Comparison of ENCODE assay signal across 10 cellular contexts in genomic region chr20:3157817-3158216, GRCh38. TPM values are rescaled to one million over a fixed set of nuclear protein-coding genes. Genes with fewer than 3 reads are reported as not detected.
DNase-seq lines count a peak whose midpoint lies in the region; ATAC-seq and TF ChIP-seq lines count a peak whose summit lies in the region.
"Had no signal": no experiment of that assay in that cellular context is flagged by ENCODE, and none has a peak within 500 bp of the region (broad histone marks: within the 10 kb centered on the region; RNA-seq: fewer than 3 reads in every experiment).

No MANE protein-coding gene starts in this region.

- H3K4me1 Mint-ChIP-seq in activated CD8-positive, alpha-beta memory T cell treated with anti-CD3 and anti-CD28 coated beads, Interleukin-2, amount 10 ng/mL, durations not matched to agents 7 days and 5 days, result peaks cover 46% of the 10 kb centered on the region
- H3K4me1 Mint-ChIP-seq in WTC11, result peaks cover 24% of the 10 kb centered on the region
- peaks cover 66% of the 10 kb centered on the region for H3K4me1 Mint-ChIP-seq in stimulated activated naive CD8-positive, alpha-beta T cell treated with anti-CD3 and anti-CD28 coated beads, Interleukin-15, amount 100 ng/mL, for 72 hours

- no peaks in the 10 kb centered on the region for H3K27me3 ChIP-seq in foreskin keratinocyte

- POLR2A ChIA-PET in WTC11 (lab: Charles Lee), result no interaction called here

- peak overlapping the region; percentile 87 for H3K4me3 Mint-ChIP-seq in activated CD8-positive, alpha-beta memory T cell treated with anti-CD3 and anti-CD28 coated beads, Interleukin-2, amount 10 ng/mL, durations not matched to agents 7 days and 5 days
- peak overlapping the region; percentile 64 for H3K4me3 Mint-ChIP-seq in WTC11
- H3K4me3 Mint-ChIP-seq in stimulated activated naive CD8-positive, alpha-beta T cell treated with anti-CD3 and anti-CD28 coated beads, Interleukin-15, amount 100 ng/mL, for 72 hours, result peak overlapping the region; percentile 80 to 88

- H3K27ac ChIP-seq in foreskin keratinocyte, result no peak overlapping the region

- H3K27ac Mint-ChIP-seq in activated CD8-positive, alpha-beta memory T cell treated with anti-CD3 and anti-CD28 coated beads, Interleukin-2, amount 10 ng/mL, durations not matched to agents 7 days and 5 days, result peak overlapping the region; percentile 90
- peak overlapping the region; percentile 65; the same call in 1 of the 2 replicates for H3K27ac Mint-ChIP-seq in WTC11
- H3K27ac Mint-ChIP-seq in stimulated activated naive CD8-positive, alpha-beta T cell treated with anti-CD3 and anti-CD28 coated beads, Interleukin-15, amount 100 ng/mL, for 72 hours, result peak overlapping the region; percentile 87 to 95

- no peak for TF ChIP-seq CTCF in WTC11 (IDR thresholded peaks at IDR 0.05)
- TF ChIP-seq CTCF in fibroblast of villous mesenchyme (IDR thresholded peaks at IDR 0.05; ENCODE audit: insufficient read depth, low read depth, low read length), result no peak
- no peak for TF ChIP-seq CTCF in foreskin keratinocyte (conservative IDR thresholded peaks at IDR 0.05)

- no peaks in the 10 kb centered on the region for H3K27me3 Mint-ChIP-seq in activated CD8-positive, alpha-beta memory T cell treated with anti-CD3 and anti-CD28 coated beads, Interleukin-2, amount 10 ng/mL, durations not matched to agents 7 days and 5 days
- H3K27me3 Mint-ChIP-seq in WTC11 (ENCODE audit: low read depth), result no peaks in the 10 kb centered on the region
- H3K27me3 Mint-ChIP-seq in stimulated activated naive CD8-positive, alpha-beta T cell treated with anti-CD3 and anti-CD28 coated beads, Interleukin-15, amount 100 ng/mL, for 72 hours, result no peaks in the 10 kb centered on the region

- ATAC-seq in activated CD8-positive, alpha-beta memory T cell treated with anti-CD3 and anti-CD28 coated beads, Interleukin-2, amount 10 ng/mL, durations not matched to agents 7 days and 5 days, result peak; percentile 3
- ATAC-seq in WTC11 (no peak), HG02623 (IDR thresholded peaks at IDR 0.05; ENCODE audit: unreplicated experiment) (no peak), foreskin keratinocyte (no peak), HG02759 (IDR thresholded peaks at IDR 0.05; ENCODE audit: unreplicated experiment) (no peak)
- peak; percentile 29 for ATAC-seq in stimulated activated naive CD8-positive, alpha-beta T cell treated with anti-CD3 and anti-CD28 coated beads, Interleukin-15, amount 100 ng/mL, for 72 hours

- no peak for DNase-seq in activated CD8-positive, alpha-beta memory T cell treated with anti-CD3 and anti-CD28 coated beads, Interleukin-2, amount 10 ng/mL, durations not matched to agents 7 days and 5 days
- no peak for DNase-seq in activated CD8-positive, alpha-beta memory T cell treated with anti-CD3 and anti-CD28 coated beads, Interleukin-2, amount 50 U/mL, for 48 hours
- DNase-seq in WTC11 (ENCODE audit: low spot score) (no peak), fibroblast of villous mesenchyme (ENCODE audit: low read depth) (no peak), foreskin keratinocyte (no peak)
- DNase-seq in stimulated activated naive CD8-positive, alpha-beta T cell treated with anti-CD3 and anti-CD28 coated beads, Interleukin-15, amount 100 ng/mL, for 72 hours, result no peak
- DNase-seq: dermis blood vessel endothelial cell, NCI-H1436 treated with DMSO at 0.1 percent for 48 hours had no signal

- no peaks in the 10 kb centered on the region for H3K9me3 Mint-ChIP-seq in activated CD8-positive, alpha-beta memory T cell treated with anti-CD3 and anti-CD28 coated beads, Interleukin-2, amount 10 ng/mL, durations not matched to agents 7 days and 5 days (ENCODE audit: low read depth)
- H3K9me3 Mint-ChIP-seq in WTC11, result no peaks in the 10 kb centered on the region; the same call in 1 of the 2 replicates
- H3K9me3 Mint-ChIP-seq in stimulated activated naive CD8-positive, alpha-beta T cell treated with anti-CD3 and anti-CD28 coated beads, Interleukin-15, amount 100 ng/mL, for 72 hours, result no peaks in the 10 kb centered on the region

- peaks cover 6% of the 10 kb centered on the region for H3K4me1 ChIP-seq in foreskin keratinocyte

- H3K4me3 ChIP-seq in fibroblast of villous mesenchyme (ENCODE audit: low read depth, low read length), result peak overlapping the region; percentile 77

- H3K36me3 Mint-ChIP-seq in activated CD8-positive, alpha-beta memory T cell treated with anti-CD3 and anti-CD28 coated beads, Interleukin-2, amount 10 ng/mL, durations not matched to agents 7 days and 5 days, result peaks cover 28% of the 10 kb centered on the region
- peaks cover 5% of the 10 kb centered on the region; the same call in 1 of the 2 replicates for H3K36me3 Mint-ChIP-seq in WTC11

- CTCF ChIA-PET in activated CD8-positive, alpha-beta memory T cell treated with anti-CD3 and anti-CD28 coated beads, Interleukin-2, amount 10 ng/mL, durations not matched to agents 7 days and 5 days (lab: Charles Lee), result interaction anchor here (0.7 to 3.3 kb wide), 10 partner anchors 11 to 553 kb away, joined by 3 to 11 read pairs (median 3); partner anchors contain the start of gene SLC4A11
- CTCF ChIA-PET in WTC11 (lab: Charles Lee), result interaction anchor here (3.3 kb wide), 1 partner anchor 10 kb away, joined by 9 read pairs; no protein-coding TSS in a partner anchor

TF ChIP-seq in WTC11, 78 proteins besides CTCF, POLR2A, EP300 and RAD21 (continues in another document):
- TF ChIP-seq PRDM15 (CRISPR knock-in tag; IDR thresholded peaks at IDR 0.05), result no peak

RNA-seq across cellular contexts. Expression of gene FASTKD5, which starts 1.8 kb away (rescaled TPM):
- 10 to 100 TPM; 17.0 to 23.6 TPM for total RNA-seq in activated CD8-positive, alpha-beta memory T cell treated with anti-CD3 and anti-CD28 coated beads, Interleukin-2, amount 10 ng/mL, durations not matched to agents 7 days and 5 days
- 19.7 to 22.1 TPM (median 20.2 TPM) in 3 replicates for total RNA-seq in WTC11 (2021)
- 10.3 and 19.0 TPM in 2 replicates for total RNA-seq in fibroblast of villous mesenchyme
- 17.6 and 19.1 TPM in 2 replicates for total RNA-seq in foreskin keratinocyte
- polyA plus RNA-seq in foreskin keratinocyte, result 9.8 and 10.4 TPM in 2 replicates

RNA-seq across cellular contexts. Expression of gene UBOX5, which starts 1.8 kb away (rescaled TPM):
- 1 to 10 TPM; 7.6 to 8.2 TPM for total RNA-seq in activated CD8-positive, alpha-beta memory T cell treated with anti-CD3 and anti-CD28 coated beads, Interleukin-2, amount 10 ng/mL, durations not matched to agents 7 days and 5 days
- total RNA-seq in WTC11 (2021) (4.4 to 6.9 TPM (median 5.0 TPM) in 3 replicates), fibroblast of villous mesenchyme (4.2 and 4.3 TPM in 2 replicates), foreskin keratinocyte (4.5 TPM in 2 replicates)
- 3.3 TPM in 2 replicates for polyA plus RNA-seq in foreskin keratinocyte

RNA-seq across cellular contexts. Expression of gene LZTS3, which starts 15.5 kb away (rescaled TPM):
- total RNA-seq in activated CD8-positive, alpha-beta memory T cell treated with anti-CD3 and anti-CD28 coated beads, Interleukin-2, amount 10 ng/mL, durations not matched to agents 7 days and 5 days, result under 1 TPM; 0.41 to 0.70 TPM
- total RNA-seq in WTC11 (2021), result 32.6 to 39.4 TPM (median 38.7 TPM) in 3 replicates
- 10.3 and 13.8 TPM in 2 replicates for total RNA-seq in fibroblast of villous mesenchyme
- 3.1 and 3.3 TPM in 2 replicates for total RNA-seq in foreskin keratinocyte
- polyA plus RNA-seq in foreskin keratinocyte, result 1.8 and 2.4 TPM in 2 replicates

RNA-seq across cellular contexts. Expression of gene DDRGK1, which starts 46.7 kb away (rescaled TPM):
- total RNA-seq in activated CD8-positive, alpha-beta memory T cell treated with anti-CD3 and anti-CD28 coated beads, Interleukin-2, amount 10 ng/mL, durations not matched to agents 7 days and 5 days, result 10 to 100 TPM; 63.6 to 63.7 TPM
- total RNA-seq in WTC11 (2021) (46.4 to 60.6 TPM (median 52.7 TPM) in 3 replicates), fibroblast of villous mesenchyme (19.0 and 21.6 TPM in 2 replicates), foreskin keratinocyte (42.3 and 47.4 TPM in 2 replicates)
- polyA plus RNA-seq in foreskin keratinocyte, result 64.4 and 69.6 TPM in 2 replicates

RNA-seq across cellular contexts. Expression of gene ITPA, which starts 51.5 kb away (rescaled TPM):
- total RNA-seq in activated CD8-positive, alpha-beta memory T cell treated with anti-CD3 and anti-CD28 coated beads, Interleukin-2, amount 10 ng/mL, durations not matched to agents 7 days and 5 days, result 10 to 100 TPM; 51.9 to 71.7 TPM
- total RNA-seq in WTC11 (2021), result 83.4 to 104 TPM (median 88.5 TPM) in 3 replicates
- total RNA-seq in fibroblast of villous mesenchyme, result 29.8 and 40.3 TPM in 2 replicates
- total RNA-seq in foreskin keratinocyte, result 47.2 and 58.0 TPM in 2 replicates
- polyA plus RNA-seq in foreskin keratinocyte, result 82.1 and 97.0 TPM in 2 replicates

Comparison
In these comparisons a context has a peak if more than half of its experiments do, and no peak if none do; other contexts are left out.
1. ATAC-seq: peak in activated CD8-positive, alpha-beta memory T cell treated with anti-CD3 and anti-CD28 coated beads, Interleukin-2, amount 10 ng/mL, durations not matched to agents 7 days and 5 days (single experiment) and stimulated activated naive CD8-positive, alpha-beta T cell treated with anti-CD3 and anti-CD28 coated beads, Interleukin-15, amount 100 ng/mL, for 72 hours (single experiment); none in WTC11 (single experiment), HG02623 (single experiment), foreskin keratinocyte (single experiment) and HG02759 (single experiment).
2. Peak in every context shown above with its lines, with median percentiles within 50 percentile points of each other: H3K27ac Mint-ChIP-seq and H3K4me3 Mint-ChIP-seq.